In the genomic region with DNA sequence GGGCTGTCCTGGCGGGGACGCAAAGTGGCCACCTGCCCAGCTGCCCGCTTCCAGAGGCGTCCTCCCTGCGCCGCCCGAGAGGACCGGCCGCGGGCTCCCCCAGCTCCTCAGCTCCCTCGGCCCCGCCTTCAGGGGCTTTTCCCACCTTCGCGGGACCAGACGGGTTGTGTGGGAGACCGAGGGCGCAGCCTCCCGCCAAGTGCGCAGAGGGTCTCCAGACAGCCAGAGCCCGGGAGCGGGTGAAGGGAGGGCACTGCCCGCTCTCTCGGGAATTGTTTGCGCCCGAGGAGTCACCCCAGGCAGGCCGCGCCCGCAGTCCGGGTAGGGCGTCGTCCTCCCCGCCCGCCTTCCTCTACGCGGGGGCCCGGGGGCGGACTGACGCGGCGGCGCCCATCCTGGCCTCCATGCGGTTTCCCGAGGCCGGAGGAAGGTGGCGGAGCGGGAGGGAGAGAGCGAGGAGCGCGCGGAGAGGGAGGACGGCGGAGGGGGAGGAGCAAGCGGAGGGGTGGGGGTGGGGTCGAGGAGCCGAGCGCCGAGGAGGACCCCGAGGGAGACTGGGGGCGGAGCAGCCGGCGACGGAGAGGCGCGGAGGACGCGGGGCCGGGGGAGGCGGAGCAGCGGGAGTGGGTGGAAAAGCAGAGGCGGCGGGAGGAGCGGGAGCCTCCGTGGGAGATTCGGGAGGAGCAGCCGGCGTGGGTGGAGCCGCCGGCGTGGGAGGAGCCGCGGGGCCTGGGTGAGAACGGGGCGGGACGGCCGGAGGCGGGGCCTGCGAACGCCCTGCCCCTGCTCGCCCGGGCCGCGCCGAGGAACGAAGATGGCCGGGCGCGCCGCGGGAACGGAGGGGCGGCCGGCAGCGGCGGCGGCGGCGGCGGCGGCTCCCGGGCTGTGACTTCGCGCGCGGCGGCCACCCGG, we compare ENCODE assay signal across 8 cellular contexts. TPM values are rescaled to one million over a fixed set of nuclear protein-coding genes. Genes with fewer than 3 reads are reported as not detected.
A peak's percentile ranks its signal among the peaks of the same experiment; 100 is the strongest.
DNase-seq lines count a peak whose midpoint lies in the region; ATAC-seq and TF ChIP-seq lines count a peak whose summit lies in the region.

No MANE protein-coding gene starts in this region.

- 41% methylated on average over 77 of the region's 116 CpGs for WGBS in suprapubic skin

- peaks cover 27% of the 10 kb centered on the region for H3K79me2 ChIP-seq in osteoblast (ENCODE audit: insufficient read depth, low read length)

- no peaks in the 10 kb centered on the region for H4K20me1 ChIP-seq in osteoblast (ENCODE audit: insufficient read depth, low read length)

- no peak overlapping the region for H3K27ac Mint-ChIP-seq in activated naive CD4-positive, alpha-beta T cell treated with anti-CD3 and anti-CD28 coated beads, Interleukin-2, amount 50 U/mL, for 72 hours
- no peak overlapping the region for H3K27ac Mint-ChIP-seq in glutamatergic neuron (ENCODE audit: unreplicated experiment)

- no peak overlapping the region for H3K4me3 Mint-ChIP-seq in glutamatergic neuron (ENCODE audit: unreplicated experiment)

- peaks cover 4 to 7% of the 10 kb centered on the region in 2 donors for H3K36me3 Mint-ChIP-seq in activated naive CD4-positive, alpha-beta T cell treated with anti-CD3 and anti-CD28 coated beads, Interleukin-2, amount 50 U/mL, for 72 hours
- no peaks in the 10 kb centered on the region for H3K36me3 Mint-ChIP-seq in glutamatergic neuron (ENCODE audit: unreplicated experiment)

- H3K4me1 Mint-ChIP-seq in glutamatergic neuron (ENCODE audit: low read depth, unreplicated experiment) = peaks cover 32% of the 10 kb centered on the region

- no peaks in the 10 kb centered on the region for H3K9me3 Mint-ChIP-seq in activated naive CD4-positive, alpha-beta T cell treated with anti-CD3 and anti-CD28 coated beads, Interleukin-2, amount 50 U/mL, for 72 hours
- peaks cover 11% of the 10 kb centered on the region for H3K9me3 Mint-ChIP-seq in glutamatergic neuron (ENCODE audit: unreplicated experiment)

- TF ChIP-seq POLR2A in suprapubic skin (IDR thresholded peaks at IDR 0.05) = peak in 1 of 2 donors; percentile 66

- H3K27ac ChIP-seq in SK-N-MC (no peak overlapping the region), osteoblast (ENCODE audit: low read depth, low read length) (no peak overlapping the region), suprapubic skin (peak overlapping the region; percentile 66)

- peak overlapping the region; percentile 63 for H3K4me2 ChIP-seq in osteoblast (ENCODE audit: insufficient read depth, low read length)

- H3K4me3 ChIP-seq in SK-N-MC = 0 out of 2 replicates have a peak overlapping the region, but pooled peaks have one; percentile 30
- H3K4me3 ChIP-seq in osteoblast (ENCODE audit: insufficient read depth, low read length) = peak overlapping the region; percentile 66
- peak overlapping the region; percentile 49 for H3K4me3 ChIP-seq in suprapubic skin

- peaks cover 26% of the 10 kb centered on the region for H3K4me1 ChIP-seq in osteoblast (ENCODE audit: insufficient read depth, low read length)
- H3K4me1 ChIP-seq in suprapubic skin = peaks cover 9% of the 10 kb centered on the region

- ATAC-seq in GM21619 (IDR thresholded peaks at IDR 0.05; ENCODE audit: unreplicated experiment) = peak; percentile 94
- peak; percentile 90 to 92 for ATAC-seq in activated naive CD4-positive, alpha-beta T cell treated with anti-CD3 and anti-CD28 coated beads, Interleukin-2, amount 50 U/mL, for 72 hours

- no peaks in the 10 kb centered on the region for H3K27me3 ChIP-seq in osteoblast (ENCODE audit: insufficient read depth, low read length)
- H3K27me3 ChIP-seq in suprapubic skin = no peaks in the 10 kb centered on the region

- peaks cover 9% of the 10 kb centered on the region for H3K27me3 Mint-ChIP-seq in glutamatergic neuron (ENCODE audit: unreplicated experiment)

- TF ChIP-seq CTCF in glutamatergic neuron (IDR thresholded peaks at IDR 0.05; ENCODE audit: partially characterized antibody, unreplicated experiment) = no peak
- no peak for TF ChIP-seq CTCF in osteoblast (IDR thresholded peaks at IDR 0.05; ENCODE audit: extremely low read depth, low read depth, low read length)
- no peak for TF ChIP-seq CTCF in suprapubic skin (IDR thresholded peaks at IDR 0.05)

- H3K9ac ChIP-seq in SK-N-MC (ENCODE audit: insufficient read length) = no peak overlapping the region

- H2AFZ ChIP-seq in osteoblast (ENCODE audit: low read length) = peak overlapping the region; percentile 31

- H3K9me3 ChIP-seq in SK-N-MC (ENCODE audit: low read depth, low read length) = no peaks in the 10 kb centered on the region
- no peaks in the 10 kb centered on the region for H3K9me3 ChIP-seq in osteoblast (ENCODE audit: low read depth, low read length)
- no peaks in the 10 kb centered on the region for H3K9me3 ChIP-seq in suprapubic skin

- DNase-seq in DMS114 treated with DMSO at 0.1 percent for 48 hours (lab: John Stamatoyannopoulos, UW; ENCODE audit: unreplicated experiment) (peak; percentile 42), Kasumi-1 (lab: John Stamatoyannopoulos, UW) (peak; percentile 60 to 72), SK-N-MC (ENCODE audit: low read depth, low spot score) (no peak), glutamatergic neuron (peak; percentile 82), osteoblast (ENCODE audit: insufficient read length, low spot score, missing footprints) (peak; percentile 97), suprapubic skin (ENCODE audit: low spot score in 2 of 2) (peak; percentile 87 to 90)
- peak; percentile 75 to 79 for DNase-seq in activated naive CD4-positive, alpha-beta T cell treated with anti-CD3 and anti-CD28 coated beads, Interleukin-2, amount 50 U/mL, for 72 hours (ENCODE audit: low spot score in 2 of 2)

- H3K36me3 ChIP-seq in SK-N-MC (ENCODE audit: insufficient read depth, low read length) (no peaks in the 10 kb centered on the region), osteoblast (ENCODE audit: insufficient read depth, low read length) (no peaks in the 10 kb centered on the region), suprapubic skin (no peaks in the 10 kb centered on the region)

- no peak for TF ChIP-seq EP300 in suprapubic skin (IDR thresholded peaks at IDR 0.05)

RNA-seq across cellular contexts. Expression of gene CLDN34, which starts 47.6 kb away (rescaled TPM):
- not detected for total RNA-seq in activated naive CD4-positive, alpha-beta T cell treated with anti-CD3 and anti-CD28 coated beads, Interleukin-2, amount 50 U/mL, for 72 hours
- total RNA-seq in glutamatergic neuron (ENCODE audit: unreplicated experiment) = not detected
- total RNA-seq in osteoblast = under 0.01 TPM in 1 of 2 replicates, not detected in the other
- 1 to 10 TPM in 2 of 4 donors, not detected in 2; 1.1 to 2.3 TPM for total RNA-seq in suprapubic skin
